8 cellular contexts compared by ENCODE assay signal in the genomic region with DNA sequence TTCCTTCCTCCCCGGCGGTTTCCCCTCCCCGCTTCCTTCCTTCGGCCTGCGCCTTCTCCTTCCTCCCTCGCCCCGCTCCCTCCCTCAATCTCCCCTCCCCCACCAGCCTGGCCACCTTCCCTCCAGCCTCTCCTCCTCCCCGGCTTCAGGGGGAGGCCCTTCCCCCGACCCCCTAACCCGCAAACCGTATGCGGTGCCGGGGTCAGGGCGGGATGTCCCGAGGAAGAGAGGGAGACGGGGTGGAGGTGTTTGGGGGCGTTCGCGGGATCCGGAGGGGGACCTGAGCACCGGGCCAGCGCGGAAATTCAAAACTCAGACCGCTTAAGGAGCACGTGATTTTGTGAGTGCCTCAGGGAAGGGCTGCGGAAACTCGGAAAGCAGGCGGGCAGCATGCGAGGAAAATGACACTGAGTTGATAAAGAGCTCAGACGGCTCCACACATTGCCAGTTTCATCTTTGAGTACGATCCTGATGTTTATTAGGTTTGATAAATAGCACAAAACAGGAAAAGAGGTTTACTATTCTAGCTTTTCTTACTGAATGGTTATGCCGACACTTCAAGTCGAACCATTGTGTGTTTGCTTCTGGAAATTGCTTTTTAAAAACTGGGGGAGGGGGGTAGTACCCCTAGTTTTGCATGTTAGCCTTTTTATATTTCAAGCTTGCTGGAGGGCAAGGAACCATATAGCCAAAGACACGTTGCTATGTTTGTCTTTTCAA. TPM values are rescaled to one million over a fixed set of nuclear protein-coding genes. Genes with fewer than 3 reads are reported as not detected.
DNase-seq lines count a peak whose midpoint lies in the region; ATAC-seq and TF ChIP-seq lines count a peak whose summit lies in the region.

No MANE protein-coding gene starts in this region.

- peaks cover 10% of the 10 kb centered on the region for H3K4me1 ChIP-seq in BE2C
- H3K4me1 ChIP-seq in HCT116 (ENCODE audit: control insufficient read depth in 1 of 2, insufficient read depth in 2 of 2, low read length in 2 of 2), result peaks cover 13 to 28% of the 10 kb centered on the region in 2 experiments
- peaks cover 6% of the 10 kb centered on the region for H3K4me1 ChIP-seq in foreskin keratinocyte

- peak overlapping the region; percentile 89 for H3K9ac ChIP-seq in HCT116 (ENCODE audit: low read length)

- no peaks in the 10 kb centered on the region for H3K27me3 Mint-ChIP-seq in osteocyte (ENCODE audit: unreplicated experiment)

- H3K36me3 ChIP-seq in BE2C (no peaks in the 10 kb centered on the region), HCT116 (ENCODE audit: control insufficient read depth in 1 of 2, insufficient read depth in 2 of 2, low read length in 2 of 2) (no peaks in the 10 kb centered on the region)

- POLR2A ChIA-PET in HCT116 (lab: Charles Lee), result no interaction called here

- H3K79me2 ChIP-seq in HCT116 (ENCODE audit: insufficient read depth, low read length), result 0 out of 2 replicates have a peak, but pooled peaks cover 6% of the 10 kb centered on the region

- H3K4me3 Mint-ChIP-seq in osteocyte (ENCODE audit: unreplicated experiment), result peak overlapping the region; percentile 85

- peak; percentile 81 for DNase-seq in BE2C
- DNase-seq in HCT116 (ENCODE audit: low read depth, low spot score), result no peak
- peak; percentile 92 for DNase-seq in NCI-H82 (lab: John Stamatoyannopoulos, UW)
- DNase-seq in activated gamma-delta T cell treated with Interleukin-2 at 50 U/mL for 16 hours, result peak; percentile 43
- DNase-seq in foreskin keratinocyte, result peak; percentile 55 to 76
- peak; percentile 87 for DNase-seq in osteocyte (ENCODE audit: extremely low spot score, unreplicated experiment)

- H3K27ac ChIP-seq in HCT116 (ENCODE audit: low read depth, low read length), result peak overlapping the region; percentile 74
- peak overlapping the region; percentile 83 for H3K27ac ChIP-seq in foreskin keratinocyte

- H3K4me3 ChIP-seq in BE2C (ENCODE audit: low read depth, low read length) (peak overlapping the region; percentile 66), HCT116 (replicated peaks in 1 of 2; ENCODE audit: low read depth in 1 of 2, low read length in 2 of 2) (peak overlapping the region; percentile 76 to 90)

- no peaks in the 10 kb centered on the region for H3K9me2 ChIP-seq in HCT116 (ENCODE audit: insufficient read depth)

- H3K27me3 ChIP-seq in BE2C (no peaks in the 10 kb centered on the region), HCT116 (ENCODE audit: insufficient read depth, low read length) (no peaks in the 10 kb centered on the region), foreskin keratinocyte (no peaks in the 10 kb centered on the region)

- TSS peak; percentile 72 for BruUV-seq in HCT116 (replicated peaks; lab: Mats Ljungman, UMichigan)

- ATAC-seq in HCT116 (peak; percentile 13), foreskin keratinocyte (peak; percentile 21), GM18511 (IDR thresholded peaks at IDR 0.05; ENCODE audit: unreplicated experiment) (no peak), GM19452 (IDR thresholded peaks at IDR 0.05; ENCODE audit: unreplicated experiment) (no peak)

- H3K36me3 Mint-ChIP-seq in osteocyte (ENCODE audit: unreplicated experiment), result no peaks in the 10 kb centered on the region

- H3K4me1 Mint-ChIP-seq in osteocyte (ENCODE audit: unreplicated experiment), result peaks cover 21% of the 10 kb centered on the region

- no peak for TF ChIP-seq RAD21 in HCT116 (IDR thresholded peaks at IDR 0.05; ENCODE audit: low read depth)

- TF ChIP-seq CTCF in BE2C (IDR thresholded peaks at IDR 0.05; ENCODE audit: low read depth, low read length) (no peak), HCT116 (IDR thresholded peaks at IDR 0.05 in 2 of 3, conservative IDR thresholded peaks at IDR 0.05 in 1 of 3; ENCODE audit: borderline replicate concordance in 1 of 3, insufficient read depth in 1 of 3, low read depth in 2 of 3, low read length in 2 of 3) (no peak), foreskin keratinocyte (conservative IDR thresholded peaks at IDR 0.05) (no peak), osteocyte (IDR thresholded peaks at IDR 0.05) (no peak)

- H3K9me3 ChIP-seq in BE2C (no peaks in the 10 kb centered on the region), HCT116 (ENCODE audit: control insufficient read depth in 1 of 2, insufficient read depth in 1 of 2, low read depth in 1 of 2, low read length in 2 of 2) (no peaks in the 10 kb centered on the region)

- CTCF ChIA-PET in HCT116 (lab: Charles Lee), result interaction anchor here (1.0 kb wide), 1 partner anchor 721 kb away, joined by 3 read pairs; no protein-coding TSS in a partner anchor

- RAD21 ChIA-PET in HCT116 (lab: Charles Lee; ENCODE audit: low non-redundant PET in 1 of 2, low total read pairs in 2 of 2, uncharacterized antibody in 2 of 2, unreplicated experiment in 2 of 2), result interaction anchor here in 1 of 2 experiments (0.6 kb wide), 1 partner anchor 13 kb away, joined by 3 read pairs; no protein-coding TSS in a partner anchor

- no peak for TF ChIP-seq POLR2A in HCT116 (IDR thresholded peaks at IDR 0.05; ENCODE audit: borderline replicate concordance, extremely low read depth, insufficient read depth, insufficient read length)

- H3K9me3 Mint-ChIP-seq in osteocyte (ENCODE audit: unreplicated experiment), result no peaks in the 10 kb centered on the region

- H4K20me1 ChIP-seq in HCT116 (ENCODE audit: insufficient read depth), result no peaks in the 10 kb centered on the region

- intact Hi-C loops in HCT116 (cut with micrococcal nuclease), result loop anchor here (5.0 kb wide), 1 partner anchor 706 kb away; no protein-coding TSS in a partner anchor

- H3K4me2 ChIP-seq in HCT116 (ENCODE audit: low read length), result peak overlapping the region; percentile 100

- no peak overlapping the region for H2AFZ ChIP-seq in HCT116 (ENCODE audit: low read depth, low read length, poor library complexity, severe bottlenecking)

- peak overlapping the region; percentile 88 for H3K27ac Mint-ChIP-seq in osteocyte (ENCODE audit: unreplicated experiment)

TF ChIP-seq in HCT116, 20 proteins besides CTCF, POLR2A, EP300 and RAD21 (continues in another document):
- TF ChIP-seq ZNF274 (IDR thresholded peaks at IDR 0.05; ENCODE audit: low read depth, low read length) (no peak), CEBPB (IDR thresholded peaks at IDR 0.05; ENCODE audit: low read depth) (no peak), EZH2phosphoT487 (IDR thresholded peaks at IDR 0.05; ENCODE audit: borderline replicate concordance) (no peak), POLR2AphosphoS5 (IDR thresholded peaks at IDR 0.05; ENCODE audit: low read depth, low read length) (no peak), CBX3 (IDR thresholded peaks at IDR 0.05; ENCODE audit: low read depth) (no peak), TCF7L2 (IDR thresholded peaks at IDR 0.05; ENCODE audit: borderline replicate concordance, extremely low read depth, insufficient read depth, insufficient read length) (no peak), EZH2 (IDR thresholded peaks at IDR 0.05) (no peak), ELF1 (IDR thresholded peaks at IDR 0.05; ENCODE audit: borderline replicate concordance, low read depth) (no peak), YY1 (IDR thresholded peaks at IDR 0.05; ENCODE audit: extremely low read depth, insufficient replicate concordance, low read depth, low read length) (no peak), SIN3A (IDR thresholded peaks at IDR 0.05; ENCODE audit: low read depth) (no peak), EGR1 (IDR thresholded peaks at IDR 0.05; ENCODE audit: low read depth) (no peak), FOSL1 (IDR thresholded peaks at IDR 0.05; ENCODE audit: low read depth) (no peak), JUND (IDR thresholded peaks at IDR 0.05) (no peak), SP1 (IDR thresholded peaks at IDR 0.05; ENCODE audit: low read depth) (no peak), SRF (IDR thresholded peaks at IDR 0.05; ENCODE audit: low read depth) (no peak)
- TF ChIP-seq, protein P1, sequence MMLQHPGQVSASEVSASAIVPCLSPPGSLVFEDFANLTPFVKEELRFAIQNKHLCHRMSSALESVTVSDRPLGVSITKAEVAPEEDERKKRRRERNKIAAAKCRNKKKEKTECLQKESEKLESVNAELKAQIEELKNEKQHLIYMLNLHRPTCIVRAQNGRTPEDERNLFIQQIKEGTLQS (IDR thresholded peaks at IDR 0.05), result no peak
- TF ChIP-seq, protein P2, sequence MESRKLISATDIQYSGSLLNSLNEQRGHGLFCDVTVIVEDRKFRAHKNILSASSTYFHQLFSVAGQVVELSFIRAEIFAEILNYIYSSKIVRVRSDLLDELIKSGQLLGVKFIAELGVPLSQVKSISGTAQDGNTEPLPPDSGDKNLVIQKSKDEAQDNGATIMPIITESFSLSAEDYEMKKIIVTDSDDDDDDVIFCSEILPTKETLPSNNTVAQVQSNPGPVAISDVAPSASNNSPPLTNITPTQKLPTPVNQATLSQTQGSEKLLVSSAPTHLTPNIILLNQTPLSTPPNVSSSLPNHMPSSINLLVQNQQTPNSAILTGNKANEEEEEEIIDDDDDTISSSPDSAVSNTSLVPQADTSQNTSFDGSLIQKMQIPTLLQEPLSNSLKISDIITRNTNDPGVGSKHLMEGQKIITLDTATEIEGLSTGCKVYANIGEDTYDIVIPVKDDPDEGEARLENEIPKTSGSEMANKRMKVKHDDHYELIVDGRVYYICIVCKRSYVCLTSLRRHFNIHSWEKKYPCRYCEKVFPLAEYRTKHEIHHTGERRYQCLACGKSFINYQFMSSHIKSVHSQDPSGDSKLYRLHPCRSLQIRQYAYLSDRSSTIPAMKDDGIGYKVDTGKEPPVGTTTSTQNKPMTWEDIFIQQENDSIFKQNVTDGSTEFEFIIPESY (IDR thresholded peaks at IDR 0.05; ENCODE audit: extremely low read depth, insufficient replicate concordance, low read length), result no peak
- TF ChIP-seq, protein P3, sequence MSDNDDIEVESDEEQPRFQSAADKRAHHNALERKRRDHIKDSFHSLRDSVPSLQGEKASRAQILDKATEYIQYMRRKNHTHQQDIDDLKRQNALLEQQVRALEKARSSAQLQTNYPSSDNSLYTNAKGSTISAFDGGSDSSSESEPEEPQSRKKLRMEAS (IDR thresholded peaks at IDR 0.05), result no peak

RNA-seq across cellular contexts. Expression of a gene that starts 5.4 kb away (rescaled TPM):
- 39.6 TPM for polyA plus RNA-seq in BE2C (2012; ENCODE audit: insufficient read depth, insufficient read length, low read depth)
- total RNA-seq in HCT116 (2021; ENCODE audit: unreplicated experiment) (15.2 TPM), foreskin keratinocyte (3.3 and 3.7 TPM in 2 replicates), osteocyte (16.2 and 16.9 TPM in 2 replicates)
- 6.2 and 8.0 TPM in 2 replicates for polyA plus RNA-seq in HCT116 (2012)
- 0.74 and 0.91 TPM in 2 replicates for polyA plus RNA-seq in foreskin keratinocyte

Comparison
In these comparisons a context has a peak if more than half of its experiments do, and no peak if none do; other contexts are left out.
1. ATAC-seq: peak in HCT116 (single experiment) and foreskin keratinocyte (single experiment); none in GM18511 (single experiment) and GM19452 (single experiment).